17 cellular contexts compared by ENCODE assay signal in genomic region chr6:43120101-43120730, GRCh38. TPM values are rescaled to one million over a fixed set of nuclear protein-coding genes. Genes with fewer than 3 reads are reported as not detected.
A peak's percentile ranks its signal among the peaks of the same experiment; 100 is the strongest.
DNase-seq lines count a peak whose midpoint lies in the region; ATAC-seq, FAIRE-seq and TF ChIP-seq lines count a peak whose summit lies in the region.
"Had no signal": no experiment of that assay in that cellular context is flagged by ENCODE, and none has a peak within 500 bp of the region (broad histone marks: within the 10 kb centered on the region; RNA-seq: fewer than 3 reads in every experiment).

No MANE protein-coding gene starts in this region.

- no peak overlapping the region for H3K4me3 Mint-ChIP-seq in GM23338
- H3K4me3 Mint-ChIP-seq: stimulated activated naive B cell treated with anti-CD40 and anti-IgM and Interleukin-4, amounts not matched to agents 10 μg/mL and 1 μg/mL and 100 μg/mL, for 72 hours had no signal

- peaks cover 89% of the 10 kb centered on the region for H3K79me2 ChIP-seq in GM23338 (replicated peaks; ENCODE audit: insufficient read depth)
- H3K79me2 ChIP-seq in keratinocyte (ENCODE audit: control insufficient read depth, insufficient read depth, low read length) = peaks cover 77% of the 10 kb centered on the region
- H3K79me2 ChIP-seq in smooth muscle cell (ENCODE audit: low read depth) = peaks cover 75% of the 10 kb centered on the region

- H3K27ac ChIP-seq in GM23338 (ENCODE audit: low read depth) (no peak overlapping the region), WERI-Rb-1 (no peak overlapping the region), keratinocyte (ENCODE audit: control insufficient read depth, insufficient read depth, low read length) (peak overlapping the region; percentile 98), smooth muscle cell (ENCODE audit: low read depth) (peak overlapping the region; percentile 100)

- H3K36me3 ChIP-seq in GM23338 (ENCODE audit: insufficient read depth) (no peaks in the 10 kb centered on the region), WERI-Rb-1 (peaks cover 4% of the 10 kb centered on the region; the same call in 1 of the 2 replicates), keratinocyte (ENCODE audit: control insufficient read depth in 2 of 2, extremely low read depth in 1 of 2, insufficient read depth in 2 of 2, low read length in 2 of 2) (no peaks in the 10 kb centered on the region), smooth muscle cell (ENCODE audit: low read depth) (no peaks in the 10 kb centered on the region)

- H2AFZ ChIP-seq in GM23338 (no peak overlapping the region), keratinocyte (ENCODE audit: control insufficient read depth, low read length) (no peak overlapping the region), smooth muscle cell (ENCODE audit: low read depth) (no peak overlapping the region)

- H3K9me2 ChIP-seq in GM23338 (ENCODE audit: insufficient read depth) = no peaks in the 10 kb centered on the region

- H3K9me3 Mint-ChIP-seq in GM23338 = no peaks in the 10 kb centered on the region
- H3K9me3 Mint-ChIP-seq: activated naive CD4-positive, alpha-beta T cell treated with anti-CD3 and anti-CD28 coated beads, Interleukin-2, amount 50 U/mL, for 72 hours; stimulated activated naive B cell treated with anti-CD40 and anti-IgM and Interleukin-4, amounts not matched to agents 10 μg/mL and 1 μg/mL and 100 μg/mL, for 72 hours had no signal

- peaks cover 14% of the 10 kb centered on the region for H3K4me1 ChIP-seq in GM23338 (ENCODE audit: insufficient read depth)
- peaks cover 41% of the 10 kb centered on the region for H3K4me1 ChIP-seq in keratinocyte (ENCODE audit: control insufficient read depth, extremely low read depth, insufficient read depth, low read length)
- H3K4me1 ChIP-seq in smooth muscle cell (ENCODE audit: low read depth) = peaks cover 65% of the 10 kb centered on the region
- H3K4me1 ChIP-seq: Caco-2 had no signal

- ATAC-seq in GM23338 (no peak), HG02970 (IDR thresholded peaks at IDR 0.05; ENCODE audit: low FRiP score, unreplicated experiment) (no peak), HG02884 (IDR thresholded peaks at IDR 0.05; ENCODE audit: unreplicated experiment) (no peak)
- ATAC-seq: activated naive CD4-positive, alpha-beta T cell treated with anti-CD3 and anti-CD28 coated beads, Interleukin-2, amount 50 U/mL, for 72 hours; GM12878; left colon; stimulated activated naive B cell treated with anti-CD40 and anti-IgM and Interleukin-4, amounts not matched to agents 10 μg/mL and 1 μg/mL and 100 μg/mL, for 72 hours had no signal

- TF ChIP-seq CTCF in GM23338 (conservative IDR thresholded peaks at IDR 0.05; ENCODE audit: low read depth in 2 of 2) (no peak), WERI-Rb-1 (IDR thresholded peaks at IDR 0.05; ENCODE audit: low read depth, low read length) (no peak), keratinocyte (optimal IDR thresholded peaks at IDR 0.05 in 1 of 3, IDR thresholded peaks at IDR 0.05 in 1 of 3, conservative IDR thresholded peaks at IDR 0.05 in 1 of 3; ENCODE audit: extremely low read depth in 1 of 3, insufficient read depth in 2 of 3, low read length in 3 of 3) (no peak), smooth muscle cell (IDR thresholded peaks at IDR 0.05; ENCODE audit: borderline replicate concordance, insufficient read depth, poor library complexity, severe bottlenecking) (no peak)

- DNase-seq in GM23338 (ENCODE audit: low spot score) (no peak), WERI-Rb-1 (peak; percentile 57), keratinocyte (ENCODE audit: low read depth, low spot score) (no peak), smooth muscle cell (lab: John Stamatoyannopoulos, UW; ENCODE audit: unreplicated experiment) (no peak), DMS 273 (lab: John Stamatoyannopoulos, UW; ENCODE audit: unreplicated experiment) (no peak), frontal cortex (ENCODE audit: low spot score in 2 of 2) (no peak)
- DNase-seq: activated CD4-positive, alpha-beta T cell treated with anti-CD3 and anti-CD28 coated beads, Interleukin-2, amount 50 U/mL, for 1 hour; NCI-H1436 treated with DMSO at 0.1 percent for 48 hours; stimulated activated CD4-positive, alpha-beta T cell treated with anti-CD3 and anti-CD28 coated beads, Interleukin-12 subunit alpha, Interleukin-12 subunit beta, amount 100 ng/mL, for 4 hours; stimulated activated naive B cell treated with anti-CD40 and anti-IgM and Interleukin-4, amounts not matched to agents 10 μg/mL and 1 μg/mL and 100 μg/mL, for 72 hours had no signal

- H3K4me2 ChIP-seq in GM23338 = no peak overlapping the region
- peak overlapping the region; percentile 83 for H3K4me2 ChIP-seq in keratinocyte (ENCODE audit: control insufficient read depth, extremely low read depth, insufficient read depth, low read depth, low read length)
- peak overlapping the region; percentile 65 for H3K4me2 ChIP-seq in smooth muscle cell

- FAIRE-seq in keratinocyte (lab: Jason Lieb, UNC) = no peak
- no peak for FAIRE-seq in frontal cortex (lab: Jason Lieb, UNC)
- FAIRE-seq: GM12878, TTC549 had no signal

- H3K4me1 Mint-ChIP-seq in GM23338 = peaks cover 43% of the 10 kb centered on the region
- H3K4me1 Mint-ChIP-seq: stimulated activated naive B cell treated with anti-CD40 and anti-IgM and Interleukin-4, amounts not matched to agents 10 μg/mL and 1 μg/mL and 100 μg/mL, for 72 hours had no signal

- H4K20me1 ChIP-seq in GM23338 (replicated peaks; ENCODE audit: insufficient read depth) (peaks cover 14% of the 10 kb centered on the region; the same call in 1 of the 2 replicates), keratinocyte (ENCODE audit: control insufficient read depth, extremely low read depth, insufficient read depth, low read length) (no peaks in the 10 kb centered on the region), smooth muscle cell (ENCODE audit: low read depth) (no peaks in the 10 kb centered on the region)

- no peaks in the 10 kb centered on the region for H3K36me3 Mint-ChIP-seq in GM23338 (ENCODE audit: low read depth)
- H3K36me3 Mint-ChIP-seq: activated naive CD4-positive, alpha-beta T cell treated with anti-CD3 and anti-CD28 coated beads, Interleukin-2, amount 50 U/mL, for 72 hours; stimulated activated naive B cell treated with anti-CD40 and anti-IgM and Interleukin-4, amounts not matched to agents 10 μg/mL and 1 μg/mL and 100 μg/mL, for 72 hours had no signal

- peaks cover 6% of the 10 kb centered on the region for H3K9me1 ChIP-seq in keratinocyte (ENCODE audit: control insufficient read depth, extremely low read depth, insufficient read depth, low read length)

- H3K27me3 ChIP-seq in GM23338 (ENCODE audit: insufficient read depth) (no peaks in the 10 kb centered on the region), WERI-Rb-1 (ENCODE audit: insufficient read depth, low read depth, severe bottlenecking) (no peaks in the 10 kb centered on the region), keratinocyte (ENCODE audit: control insufficient read depth, extremely low read depth, insufficient read depth, low read length) (no peaks in the 10 kb centered on the region), smooth muscle cell (ENCODE audit: low read depth) (no peaks in the 10 kb centered on the region)

- H3K9me3 ChIP-seq in WERI-Rb-1 (ENCODE audit: severe bottlenecking) (no peaks in the 10 kb centered on the region), keratinocyte (ENCODE audit: control insufficient read depth, low read depth, low read length) (no peaks in the 10 kb centered on the region), smooth muscle cell (replicated peaks; ENCODE audit: low read depth) (no peaks in the 10 kb centered on the region)
- H3K9me3 ChIP-seq: Caco-2 had no signal

- H3K27me3 Mint-ChIP-seq in GM23338 (ENCODE audit: insufficient read depth, low read depth, poor library complexity) = peaks cover 16% of the 10 kb centered on the region
- H3K27me3 Mint-ChIP-seq: stimulated activated naive B cell treated with anti-CD40 and anti-IgM and Interleukin-4, amounts not matched to agents 10 μg/mL and 1 μg/mL and 100 μg/mL, for 72 hours had no signal

- H3F3A ChIP-seq in GM23338 (replicated peaks; ENCODE audit: low read depth) = 0 out of 2 replicates have a peak, but pooled peaks cover 2% of the 10 kb centered on the region
- H3F3A ChIP-seq in smooth muscle cell (ENCODE audit: low read depth) = peaks cover 65% of the 10 kb centered on the region

- H3K27ac Mint-ChIP-seq in GM23338 = peak overlapping the region; percentile 11; the same call in 1 of the 2 replicates
- H3K27ac Mint-ChIP-seq: activated naive CD4-positive, alpha-beta T cell treated with anti-CD3 and anti-CD28 coated beads, Interleukin-2, amount 50 U/mL, for 72 hours had no signal

- H3K9ac ChIP-seq in keratinocyte (ENCODE audit: control insufficient read depth, extremely low read depth, insufficient read depth, low read length) (peak overlapping the region; percentile 55), smooth muscle cell (ENCODE audit: low read depth) (peak overlapping the region; percentile 83)

- WGBS in smooth muscle cell (ENCODE audit: low lambda C conversion rate) = 73% methylated on average over 9 of the region's 9 CpGs

- H3K4me3 ChIP-seq in GM23338 (no peak overlapping the region), WERI-Rb-1 (ENCODE audit: low read depth, low read length) (no peak overlapping the region), keratinocyte (ENCODE audit: control insufficient read depth in 2 of 3, extremely low read depth in 1 of 3, insufficient read depth in 2 of 3, low read depth in 1 of 3, low read length in 3 of 3) (no peak overlapping the region), smooth muscle cell (no peak overlapping the region)
- H3K4me3 ChIP-seq: GM12878 had no signal

- dilution Hi-C loops in keratinocyte (cut with MboI; ENCODE audit: extremely low pct_ligation_motif_present, low sequenced_read_pairs) = no loop called here

RNA-seq across cellular contexts. Expression of gene PTK7, which starts 44.1 kb away (rescaled TPM):
- 121 and 147 TPM in 2 replicates for total RNA-seq in GM23338 (2014; rRNA removed; shearing (Covaris generic))
- polyA plus RNA-seq in GM23338 (2016; fragmentation: Nextera tagmentation; extraction: Ambion mirVana) (46.1 and 52.2 TPM in 2 replicates), keratinocyte (58.8 to 88.8 TPM (median 81.0 TPM) in 3 replicates), smooth muscle cell (596 and 598 TPM in 2 replicates)
- 20.5 TPM for polyA plus RNA-seq in keratinocyte (2011; ENCODE audit: low read depth)
- polyA plus RNA-seq in keratinocyte (2011; cell fraction: cytosol; rRNA removed) = 21.2 and 28.8 TPM in 2 replicates
- polyA plus RNA-seq in keratinocyte (2011; cell fraction: nucleus; rRNA removed) = 174 and 213 TPM in 2 replicates
- 65.4 and 87.7 TPM in 2 replicates for polyA plus RNA-seq in keratinocyte (2012; ENCODE audit: low replicate concordance)
- polyA minus RNA-seq in keratinocyte = 137 to 183 TPM (median 148 TPM) in 3 replicates
- 114 TPM for polyA minus RNA-seq in keratinocyte (2011; cell fraction: cytosol; rRNA and poly(A)+ RNA removed)
- 207 and 218 TPM in 2 replicates for polyA minus RNA-seq in keratinocyte (2011; cell fraction: nucleus; rRNA and poly(A)+ RNA removed)
- total RNA-seq in smooth muscle cell (376 and 417 TPM in 2 replicates), frontal cortex (16.7 TPM)

RNA-seq across cellular contexts. Expression of gene SRF, which starts 50.9 kb away (rescaled TPM):
- 49.7 and 54.9 TPM in 2 replicates for total RNA-seq in GM23338 (2014; rRNA removed; shearing (Covaris generic))
- polyA plus RNA-seq in GM23338 (2016; fragmentation: Nextera tagmentation; extraction: Ambion mirVana) (9.9 and 13.4 TPM in 2 replicates), keratinocyte (26.0 to 39.2 TPM (median 28.5 TPM) in 3 replicates), smooth muscle cell (6.8 and 9.3 TPM in 2 replicates)
- 1.7 TPM for polyA plus RNA-seq in keratinocyte (2011; ENCODE audit: low read depth)
- 26.7 and 39.0 TPM in 2 replicates for polyA plus RNA-seq in keratinocyte (2011; cell fraction: cytosol; rRNA removed)
- polyA plus RNA-seq in keratinocyte (2011; cell fraction: nucleus; rRNA removed) = 36.4 and 40.4 TPM in 2 replicates
- 14.9 and 28.2 TPM in 2 replicates for polyA plus RNA-seq in keratinocyte (2012; ENCODE audit: low replicate concordance)
- 41.7 to 91.8 TPM (median 51.9 TPM) in 3 replicates for polyA minus RNA-seq in keratinocyte
- polyA minus RNA-seq in keratinocyte (2011; cell fraction: cytosol; rRNA and poly(A)+ RNA removed) = 43.2 TPM
- 21.7 and 24.4 TPM in 2 replicates for polyA minus RNA-seq in keratinocyte (2011; cell fraction: nucleus; rRNA and poly(A)+ RNA removed)
- total RNA-seq in smooth muscle cell (20.6 and 22.9 TPM in 2 replicates), frontal cortex (9.8 TPM)

Comparison
In these comparisons a context has a peak if more than half of its experiments do, and no peak if none do; other contexts are left out.
1. H3K27ac ChIP-seq: peak in keratinocyte (single experiment) and smooth muscle cell (single experiment); none in GM23338 (single experiment) and WERI-Rb-1 (single experiment).